Comparison of ENCODE assay signal across 8 cellular contexts in the genomic region with DNA sequence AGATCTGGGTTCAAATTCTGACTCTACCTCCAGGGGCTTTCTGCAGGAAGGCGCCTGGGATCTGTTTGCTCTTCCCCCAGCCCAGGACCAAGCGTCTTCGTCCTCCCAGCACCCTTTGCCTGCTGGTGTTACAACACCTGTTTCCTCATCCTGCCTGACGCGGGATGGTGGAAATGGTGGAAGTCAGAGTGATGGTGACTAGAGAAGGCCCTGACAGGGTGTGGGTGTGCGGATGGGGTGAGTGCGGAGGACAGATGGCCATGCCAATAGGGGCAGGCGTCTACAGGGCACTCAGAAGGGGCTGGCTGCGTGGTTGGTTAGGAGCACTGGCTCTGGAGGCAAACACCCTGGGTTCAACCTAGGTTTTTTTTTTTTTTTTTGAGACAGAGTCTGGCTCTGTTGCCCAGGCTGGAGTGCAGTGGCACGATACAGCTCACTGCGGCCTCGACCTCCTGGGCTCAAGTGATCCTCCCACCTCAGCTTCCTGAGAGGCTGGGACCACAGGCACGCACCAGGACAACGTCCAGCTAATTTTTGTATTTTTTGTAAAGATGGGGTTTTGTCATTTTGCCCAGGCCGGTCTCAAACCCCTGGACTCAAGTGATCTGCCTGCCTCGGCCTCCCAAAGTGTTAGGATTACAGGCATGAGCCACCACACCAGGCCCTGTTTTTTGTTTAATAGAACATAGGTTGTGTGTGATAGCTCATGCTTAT. TPM values are rescaled to one million over a fixed set of nuclear protein-coding genes. Genes with fewer than 3 reads are reported as not detected.
DNase-seq lines count a peak whose midpoint lies in the region; ATAC-seq and TF ChIP-seq lines count a peak whose summit lies in the region.

No MANE protein-coding gene starts in this region.

- no peak overlapping the region for H2AFZ ChIP-seq in SK-N-SH (ENCODE audit: low read depth)

- peak overlapping the region; percentile 61 to 92 (median 76) for H3K27ac ChIP-seq in Peyer's patch
- H3K27ac ChIP-seq in ovary = no peak overlapping the region
- H3K27ac ChIP-seq in SK-N-SH (ENCODE audit: low read depth in 2 of 2, low read length in 1 of 2) = no peak overlapping the region

- H3K4me1 ChIP-seq in Peyer's patch (peaks cover 0 to 24% (median 13%) of the 10 kb centered on the region in 4 donors), ovary (ENCODE audit: insufficient read depth) (no peaks in the 10 kb centered on the region), SK-N-SH (ENCODE audit: control insufficient read depth in 1 of 2, insufficient read depth in 2 of 2, low read depth in 1 of 2, low read length in 1 of 2) (peaks cover 0 to 15% of the 10 kb centered on the region in 2 experiments; a peak in 1 of 4 replicates)

- peaks cover 18% of the 10 kb centered on the region for H3F3A ChIP-seq in SK-N-SH (replicated peaks; ENCODE audit: insufficient read depth)

- H3K9me3 ChIP-seq in Peyer's patch (no peaks in the 10 kb centered on the region), ovary (no peaks in the 10 kb centered on the region), SK-N-SH (no peaks in the 10 kb centered on the region)

- TF ChIP-seq POLR2A in Peyer's patch (IDR thresholded peaks at IDR 0.05) = no peak
- no peak for TF ChIP-seq POLR2A in ovary (IDR thresholded peaks at IDR 0.05)

- peak overlapping the region; percentile 65 to 86 (median 80) for H3K4me3 ChIP-seq in Peyer's patch
- peak overlapping the region; percentile 88 for H3K4me3 ChIP-seq in epithelial cell of proximal tubule (ENCODE audit: low read depth, low read length)
- H3K4me3 ChIP-seq in ovary = peak overlapping the region; percentile 48
- H3K4me3 ChIP-seq in SK-N-SH (ENCODE audit: low read depth in 2 of 2, low read length in 1 of 2) = no peak overlapping the region

- ATAC-seq in GM21515 (IDR thresholded peaks at IDR 0.05; ENCODE audit: unreplicated experiment) = no peak

- H3K36me3 ChIP-seq in Peyer's patch (no peaks in the 10 kb centered on the region), ovary (no peaks in the 10 kb centered on the region), SK-N-SH (replicated peaks in 1 of 2; ENCODE audit: control insufficient read depth in 1 of 2, insufficient read depth in 2 of 2, low read length in 1 of 2) (no peaks in the 10 kb centered on the region)

- no peak overlapping the region for H3K4me2 ChIP-seq in SK-N-SH

- DNase-seq in GF-D8 (lab: John Stamatoyannopoulos, UW) (peak; percentile 45), Peyer's patch (peak; percentile 46 to 68 (median 58)), epithelial cell of proximal tubule (ENCODE audit: low read depth) (no peak), ovary (no peak), SK-N-SH (no peak), HT-29 (ENCODE audit: low spot score) (no peak), SW480 (ENCODE audit: low spot score) (no peak)

- POLR2A ChIA-PET in SK-N-SH (lab: Yijun Ruan, JAX) = no interaction called here

- no peak for TF ChIP-seq RAD21 in SK-N-SH (IDR thresholded peaks at IDR 0.05; ENCODE audit: low read length)

- 81 to 93% (median 86%) methylated on average over 16 of the region's 16 CpGs for WGBS in ovary, 3 donors
- 98% methylated on average over 16 of the region's 16 CpGs for WGBS in SK-N-SH (ENCODE audit: low lambda C conversion rate)

- no peaks in the 10 kb centered on the region for H3K9me2 ChIP-seq in SK-N-SH

- intact Hi-C loops in ovary (cut with DNase I) = no loop called here

- TF ChIP-seq CTCF in Peyer's patch (IDR thresholded peaks at IDR 0.05) (no peak), epithelial cell of proximal tubule (conservative IDR thresholded peaks at IDR 0.05; ENCODE audit: low read depth, low read length) (no peak), ovary (IDR thresholded peaks at IDR 0.05) (no peak), SK-N-SH (IDR thresholded peaks at IDR 0.05) (no peak)

- H3K27me3 ChIP-seq in Peyer's patch (no peaks in the 10 kb centered on the region), ovary (no peaks in the 10 kb centered on the region), SK-N-SH (ENCODE audit: insufficient read depth) (no peaks in the 10 kb centered on the region)

- H3K9ac ChIP-seq in SK-N-SH = no peak overlapping the region

- CTCF ChIA-PET in SK-N-SH (lab: Yijun Ruan, JAX) = no interaction called here

- no peaks in the 10 kb centered on the region for H4K20me1 ChIP-seq in SK-N-SH (ENCODE audit: insufficient read depth)

- TF ChIP-seq EP300 in ovary (IDR thresholded peaks at IDR 0.05) = no peak
- TF ChIP-seq EP300 in SK-N-SH (IDR thresholded peaks at IDR 0.05; ENCODE audit: borderline replicate concordance in 1 of 2, low read depth in 1 of 2, low read length in 1 of 2) = no peak

- H3K79me2 ChIP-seq in SK-N-SH (ENCODE audit: insufficient read depth) = no peaks in the 10 kb centered on the region

TF ChIP-seq in SK-N-SH, 30 proteins besides CTCF, POLR2A, EP300 and RAD21 (continues in another document):
- TF ChIP-seq CHD2 (IDR thresholded peaks at IDR 0.05; ENCODE audit: low read length, partially characterized antibody) = no peak
- TF ChIP-seq, protein P1, sequence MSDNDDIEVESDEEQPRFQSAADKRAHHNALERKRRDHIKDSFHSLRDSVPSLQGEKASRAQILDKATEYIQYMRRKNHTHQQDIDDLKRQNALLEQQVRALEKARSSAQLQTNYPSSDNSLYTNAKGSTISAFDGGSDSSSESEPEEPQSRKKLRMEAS (IDR thresholded peaks at IDR 0.05; ENCODE audit: low read depth) = no peak
- TF ChIP-seq SMC3 (IDR thresholded peaks at IDR 0.05; ENCODE audit: low read depth, low read length) = no peak
- no peak for TF ChIP-seq RFX5 (IDR thresholded peaks at IDR 0.05; ENCODE audit: low read length)
- TF ChIP-seq EZH2phosphoT487 (IDR thresholded peaks at IDR 0.05; ENCODE audit: borderline replicate concordance, low read depth) = no peak
- TF ChIP-seq SIN3A (IDR thresholded peaks at IDR 0.05; ENCODE audit: borderline replicate concordance, low read depth, low read length) = no peak
- TF ChIP-seq FOXM1 (IDR thresholded peaks at IDR 0.05; ENCODE audit: low read depth) = no peak
- TF ChIP-seq, protein P2, sequence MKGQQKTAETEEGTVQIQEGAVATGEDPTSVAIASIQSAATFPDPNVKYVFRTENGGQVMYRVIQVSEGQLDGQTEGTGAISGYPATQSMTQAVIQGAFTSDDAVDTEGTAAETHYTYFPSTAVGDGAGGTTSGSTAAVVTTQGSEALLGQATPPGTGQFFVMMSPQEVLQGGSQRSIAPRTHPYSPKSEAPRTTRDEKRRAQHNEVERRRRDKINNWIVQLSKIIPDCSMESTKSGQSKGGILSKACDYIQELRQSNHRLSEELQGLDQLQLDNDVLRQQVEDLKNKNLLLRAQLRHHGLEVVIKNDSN (IDR thresholded peaks at IDR 0.05; ENCODE audit: borderline replicate concordance, low read depth) = no peak
- TF ChIP-seq GATA2 (CRISPR knock-in tag; IDR thresholded peaks at IDR 0.05) = no peak
- no peak for TF ChIP-seq ELF1 (IDR thresholded peaks at IDR 0.05)
- TF ChIP-seq TEAD4 (IDR thresholded peaks at IDR 0.05; ENCODE audit: borderline replicate concordance, insufficient read depth) = no peak
- no peak for TF ChIP-seq REST (IDR thresholded peaks at IDR 0.05; ENCODE audit: low read depth, low read length)

RNA-seq across cellular contexts. Expression of gene THEMIS2, which starts 1.5 kb away (rescaled TPM):
- total RNA-seq in Peyer's patch (10 to 100 TPM in 3 of 4 donors, 1 to 10 TPM in 1; 8.1 to 86.6 (median 22.8) TPM), epithelial cell of proximal tubule (12.1 and 24.2 TPM in 2 replicates), ovary (10 to 100 TPM in 2 of 7 donors, 1 to 10 TPM in 5; 2.7 to 14.0 (median 7.8) TPM)
- polyA plus RNA-seq in ovary (10 to 100 TPM in 1 of 2 donors, 1 to 10 TPM in 1; 3.9 to 16.9 TPM), SK-N-SH (2012; rRNA removed) (4.1 and 4.9 TPM in 2 replicates)
- 2.2 and 3.0 TPM in 2 replicates for polyA plus RNA-seq in SK-N-SH (2012; cell fraction: cytosol; rRNA removed)
- 5.5 and 6.4 TPM in 2 replicates for polyA plus RNA-seq in SK-N-SH (2012; cell fraction: nucleus; rRNA removed)
- 0.28 TPM in 1 of 2 replicates, not detected in the other for total RNA-seq in HT-29 (2014; rRNA removed; shearing (Covaris generic))

RNA-seq across cellular contexts. Expression of gene RPA2, which starts 40.5 kb away (rescaled TPM):
- total RNA-seq in Peyer's patch = 10 to 100 TPM in 2 of 4 donors, 1 to 10 TPM in 2; 8.2 to 23.1 (median 10.0) TPM
- 33.0 and 65.7 TPM in 2 replicates for total RNA-seq in epithelial cell of proximal tubule
- 10 to 100 TPM; 24.8 to 54.6 (median 36.6) TPM for total RNA-seq in ovary
- polyA plus RNA-seq in ovary = 10 to 100 TPM; 44.3 to 93.1 TPM
- 39.8 and 39.9 TPM in 2 replicates for polyA plus RNA-seq in SK-N-SH (2012; rRNA removed)
- polyA plus RNA-seq in SK-N-SH (2012; cell fraction: cytosol; rRNA removed) = 39.9 and 41.1 TPM in 2 replicates
- polyA plus RNA-seq in SK-N-SH (2012; cell fraction: nucleus; rRNA removed) = 14.9 and 26.1 TPM in 2 replicates
- 53.5 and 57.5 TPM in 2 replicates for total RNA-seq in HT-29 (2014; rRNA removed; shearing (Covaris generic))

RNA-seq across cellular contexts. Expression of gene PPP1R8, which starts 43.2 kb away (rescaled TPM):
- 10 to 100 TPM; 19.1 to 82.5 (median 27.0) TPM for total RNA-seq in Peyer's patch
- 27.4 and 45.4 TPM in 2 replicates for total RNA-seq in epithelial cell of proximal tubule
- 10 to 100 TPM; 24.9 to 49.0 (median 37.9) TPM for total RNA-seq in ovary
- 10 to 100 TPM; 33.8 to 37.4 TPM for polyA plus RNA-seq in ovary
- 41.8 and 55.4 TPM in 2 replicates for polyA plus RNA-seq in SK-N-SH (2012; rRNA removed)
- 46.2 and 58.1 TPM in 2 replicates for polyA plus RNA-seq in SK-N-SH (2012; cell fraction: cytosol; rRNA removed)
- polyA plus RNA-seq in SK-N-SH (2012; cell fraction: nucleus; rRNA removed) = 15.8 and 32.2 TPM in 2 replicates
- total RNA-seq in HT-29 (2014; rRNA removed; shearing (Covaris generic)) = 58.5 and 70.1 TPM in 2 replicates

Comparison
In these comparisons a context has a peak if more than half of its experiments do, and no peak if none do; other contexts are left out.
1. DNase-seq: peak in GF-D8 (single experiment) and Peyer's patch (3 of 3); none in epithelial cell of proximal tubule (single experiment), ovary (0 of 5), SK-N-SH (single experiment), HT-29 (single experiment) and SW480 (single experiment).
2. H3K27ac ChIP-seq: peak in Peyer's patch (4 of 4); none in ovary (0 of 2) and SK-N-SH (0 of 2).
3. H3K4me3 ChIP-seq: peak in Peyer's patch (4 of 4), epithelial cell of proximal tubule (single experiment) and ovary (single experiment); none in SK-N-SH (0 of 2).